In genomic region chr9:21357479-21358290, GRCh38 we compare ENCODE assay signal across 11 cellular contexts. TPM values are rescaled to one million over a fixed set of nuclear protein-coding genes. Genes with fewer than 3 reads are reported as not detected.
DNase-seq lines count a peak whose midpoint lies in the region; ATAC-seq and TF ChIP-seq lines count a peak whose summit lies in the region.
"Had no signal": no experiment of that assay in that cellular context is flagged by ENCODE, and none has a peak within 500 bp of the region (broad histone marks: within the 10 kb centered on the region; RNA-seq: fewer than 3 reads in every experiment).

No MANE protein-coding gene starts in this region.

- peak; percentile 85 for ATAC-seq in GM19467 (IDR thresholded peaks at IDR 0.05; ENCODE audit: unreplicated experiment)
- peak; percentile 94 for ATAC-seq in HG03354 (IDR thresholded peaks at IDR 0.05; ENCODE audit: poor library complexity, severe bottlenecking, unreplicated experiment)
- ATAC-seq: HCT116 had no signal

- no peaks in the 10 kb centered on the region for H3K9me3 ChIP-seq in effector memory CD4-positive, alpha-beta T cell (ENCODE audit: control insufficient read depth, low read length)
- H3K9me3 ChIP-seq in left ventricle myocardium inferior (replicated peaks), result no peaks in the 10 kb centered on the region
- H3K9me3 ChIP-seq: thoracic aorta had no signal

- H3K27me3 ChIP-seq in GM06990 (replicated peaks; ENCODE audit: control insufficient read depth, insufficient read depth, low read length) (no peaks in the 10 kb centered on the region), dorsolateral prefrontal cortex (peaks cover 0 to under 1% (median 0%) of the 10 kb centered on the region in 45 donors), left ventricle myocardium inferior (ENCODE audit: low read depth) (peaks cover 14% of the 10 kb centered on the region)
- H3K27me3 ChIP-seq in effector memory CD4-positive, alpha-beta T cell (replicated peaks; ENCODE audit: control insufficient read depth, insufficient read depth, low read length, poor library complexity, severe bottlenecking), result no peaks in the 10 kb centered on the region

- H3K36me3 ChIP-seq in GM06990 (ENCODE audit: control insufficient read depth, insufficient read depth, low read length) (no peaks in the 10 kb centered on the region), left ventricle myocardium inferior (no peaks in the 10 kb centered on the region)
- no peaks in the 10 kb centered on the region for H3K36me3 ChIP-seq in effector memory CD4-positive, alpha-beta T cell (ENCODE audit: control insufficient read depth, insufficient read depth, low read length)
- H3K36me3 ChIP-seq: thoracic aorta had no signal

- TF ChIP-seq CTCF in GM06990 (IDR thresholded peaks at IDR 0.05; ENCODE audit: insufficient read depth, low read length, poor library complexity, severe bottlenecking), result no peak
- no peak for TF ChIP-seq CTCF in dorsolateral prefrontal cortex (IDR thresholded peaks at IDR 0.05 in 54 of 56, conservative IDR thresholded peaks at IDR 0.05 in 2 of 56; ENCODE audit: low read depth in 1 of 56, partially characterized antibody in 56 of 56)
- TF ChIP-seq CTCF in left ventricle myocardium inferior (IDR thresholded peaks at IDR 0.05; ENCODE audit: borderline replicate concordance), result no peak

- H3K4me3 ChIP-seq in GM06990 (replicated peaks; ENCODE audit: low read depth, low read length) (no peak overlapping the region), dorsolateral prefrontal cortex (peak overlapping the region in 2 of 59 donors; percentile 5 to 6), left ventricle myocardium inferior (no peak overlapping the region)
- peak overlapping the region; percentile 11 for H3K4me3 ChIP-seq in effector memory CD4-positive, alpha-beta T cell (ENCODE audit: insufficient read depth, low read depth, low read length, poor library complexity, severe bottlenecking)
- H3K4me3 ChIP-seq: lung, thoracic aorta had no signal

- no peak overlapping the region for H3K27ac ChIP-seq in effector memory CD4-positive, alpha-beta T cell (ENCODE audit: insufficient read depth, low read length, poor library complexity, severe bottlenecking)
- H3K27ac ChIP-seq in dorsolateral prefrontal cortex (no peak overlapping the region), left ventricle myocardium inferior (replicated peaks) (no peak overlapping the region)
- H3K27ac ChIP-seq: thoracic aorta had no signal

- intact Hi-C loops in dorsolateral prefrontal cortex (cut with DNase I) (no loop called here), left ventricle myocardium inferior (cut with micrococcal nuclease) (no loop called here)

- H3K4me1 ChIP-seq in effector memory CD4-positive, alpha-beta T cell (ENCODE audit: control insufficient read depth, insufficient read depth, low read length, poor library complexity, severe bottlenecking), result peaks cover 6% of the 10 kb centered on the region
- no peaks in the 10 kb centered on the region for H3K4me1 ChIP-seq in left ventricle myocardium inferior

- peak; percentile 68 for DNase-seq in GM06990 (ENCODE audit: extremely low read depth, insufficient read length)
- no peak for DNase-seq in effector memory CD4-positive, alpha-beta T cell
- DNase-seq in dorsolateral prefrontal cortex, result no peak
- no peak for DNase-seq in HUDEP-2 (lab: John Stamatoyannopoulos, UW; ENCODE audit: unreplicated experiment in 76 of 76)
- no peak for DNase-seq in left ventricle myocardium inferior
- no peak for DNase-seq in retina

RNA-seq across cellular contexts. Expression of gene IFNA6, which starts 7.0 kb away (rescaled TPM):
- total RNA-seq in dorsolateral prefrontal cortex (1 to 10 TPM in 5 of 120 experiments, under 1 TPM in 40, not detected in 75; 0.26 to 1.7 (median 0.63) TPM), left ventricle myocardium inferior (not detected)
- total RNA-seq: lung, thoracic aorta had no signal

RNA-seq across cellular contexts. Expression of gene IFNA13, which starts 10.2 kb away (rescaled TPM):
- 1 to 10 TPM in 54 of 120 experiments, under 1 TPM in 34, not detected in 32; 0.41 to 6.2 (median 1.3) TPM for total RNA-seq in dorsolateral prefrontal cortex
- not detected for total RNA-seq in left ventricle myocardium inferior
- total RNA-seq: lung, thoracic aorta had no signal

RNA-seq across cellular contexts. Expression of gene KLHL9, which starts 22.5 kb away (rescaled TPM):
- 10 to 100 TPM; 15.6 to 29.5 (median 24.9) TPM for total RNA-seq in dorsolateral prefrontal cortex
- 12.0 TPM for total RNA-seq in left ventricle myocardium inferior

RNA-seq across cellular contexts. Expression of gene IFNA2, which starts 27.5 kb away (rescaled TPM):
- total RNA-seq in dorsolateral prefrontal cortex (1 to 10 TPM in 67 of 120 experiments, under 1 TPM in 38, not detected in 15; 0.36 to 3.6 (median 1.3) TPM), left ventricle myocardium inferior (not detected)
- total RNA-seq: lung, thoracic aorta had no signal

RNA-seq across cellular contexts. Expression of gene IFNA8, which starts 51.2 kb away (rescaled TPM):
- under 1 TPM in 2 of 120 experiments, not detected in 118; 0.46 to 0.50 TPM for total RNA-seq in dorsolateral prefrontal cortex
- not detected for total RNA-seq in left ventricle myocardium inferior
- total RNA-seq: lung, thoracic aorta had no signal
